Comparison of ENCODE assay signal across 20 cellular contexts in genomic region chr22:30880847-30881246, GRCh38.
"Had no signal": no experiment of that assay in that cellular context is flagged by ENCODE, and none has a peak within 500 bp of the region (broad histone marks: within the 10 kb centered on the region; RNA-seq: fewer than 3 reads in every experiment).

No MANE protein-coding gene starts in this region.

- H3K27ac ChIP-seq: foreskin keratinocyte, left lung, neutrophil, parathyroid adenoma, thyroid gland had no signal

- DNase-seq: activated CD4-positive, alpha-beta memory T cell treated with anti-CD3 and anti-CD28 coated beads, Interleukin-2, amount 10 ng/mL, durations not matched to agents 7 days and 5 days; activated CD4-positive, alpha-beta T cell treated with anti-CD3 and anti-CD28 coated beads for 4 hours; activated CD8-positive, alpha-beta memory T cell treated with anti-CD3 and anti-CD28 coated beads, Interleukin-2, amount 10 ng/mL, durations not matched to agents 7 days and 5 days; activated naive CD4-positive, alpha-beta T cell; activated naive CD8-positive, alpha-beta T cell treated with anti-CD3 and anti-CD28 coated beads for 36 hours; amniotic stem cell; dorsolateral prefrontal cortex; foreskin keratinocyte; naive B cell; stimulated activated CD4-positive, alpha-beta T cell treated with anti-CD3 and anti-CD28 coated beads, Interleukin-12 subunit alpha, Interleukin-12 subunit beta, amount 100 ng/mL, for 4 hours; stimulated activated CD4-positive, alpha-beta T cell treated with anti-CD3 and anti-CD28 coated beads, Interleukin-1b, Interleukin-23, amount 100 ng/mL, for 48 hours; stimulated activated CD8-positive, alpha-beta memory T cell treated with anti-CD3 and anti-CD28 coated beads, Interleukin-4, amount 100 ng/mL, for 48 hours; stimulated activated naive CD4-positive, alpha-beta T cell treated with Interleukin-2 at 50 U/mL for 16 hours; SW 1271; T-helper 2 cell; thyroid gland had no signal

- H3K9ac ChIP-seq: parathyroid adenoma had no signal

- H3K9me3 ChIP-seq: left lung, mucosa of descending colon, neutrophil, thyroid gland had no signal

- ATAC-seq: activated CD8-positive, alpha-beta memory T cell treated with anti-CD3 and anti-CD28 coated beads, Interleukin-2, amount 10 ng/mL, durations not matched to agents 7 days and 5 days; foreskin keratinocyte; left lung; mucosa of descending colon had no signal

- H3K79me2 ChIP-seq: parathyroid adenoma had no signal

- H3K27me3 ChIP-seq: dorsolateral prefrontal cortex, foreskin keratinocyte, left lung, neutrophil, thyroid gland had no signal

- H3K4me3 ChIP-seq: dorsolateral prefrontal cortex, left lung, mucosa of descending colon, thyroid gland had no signal

- H2AFZ ChIP-seq: parathyroid adenoma had no signal

- H3K36me3 ChIP-seq: left lung, neutrophil, thyroid gland had no signal

- H3K4me1 ChIP-seq: foreskin keratinocyte, left lung, thyroid gland had no signal
